In the genomic region with DNA sequence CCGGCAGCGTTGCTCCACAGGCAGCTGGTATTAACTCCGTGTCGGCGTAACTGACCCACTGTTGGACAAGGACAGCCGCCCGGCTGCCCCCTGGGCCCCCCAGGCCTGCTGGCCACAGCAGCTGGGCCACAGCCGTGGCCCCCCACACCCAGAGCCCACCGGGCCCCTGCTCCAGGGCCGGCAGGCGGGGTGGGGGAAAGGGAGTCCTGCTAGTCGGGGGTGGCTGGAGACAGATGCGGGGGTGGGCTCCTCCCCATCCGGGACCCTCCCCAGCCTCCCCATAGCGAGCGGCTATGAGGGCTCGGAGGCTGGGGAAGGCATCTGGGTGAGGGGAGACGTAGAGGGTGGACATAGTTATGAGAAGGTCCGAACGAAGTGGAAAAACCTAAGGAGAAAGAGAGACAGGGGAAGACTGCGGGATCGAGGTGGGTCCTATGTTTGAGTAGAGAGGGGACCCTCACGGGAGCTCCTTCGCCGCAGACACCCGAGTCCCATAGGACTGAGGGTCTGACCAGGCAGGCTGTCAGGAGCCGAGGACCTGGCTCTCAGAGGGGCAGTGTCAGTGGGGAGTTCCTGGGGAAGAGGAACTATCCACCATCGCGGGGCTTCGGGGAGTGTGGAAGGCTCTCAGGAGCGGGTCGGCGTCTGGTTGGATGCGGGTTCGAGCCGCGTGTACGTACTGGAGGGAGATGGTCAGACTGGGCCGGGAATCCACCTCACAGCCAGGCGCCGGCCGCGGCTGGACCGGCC, we compare ENCODE assay signal across 1 cellular context.
A peak's percentile ranks its signal among the peaks of the same experiment; 100 is the strongest.
TF ChIP-seq lines count a peak whose summit lies in the region.

No MANE protein-coding gene starts in this region.

TF ChIP-seq in K562, 482 proteins besides CTCF, POLR2A, EP300 and RAD21 (continues in another document):
- 0 out of 2 replicates have a peak, but pooled peaks have one; percentile 42 for TF ChIP-seq NR1H2 (CRISPR knock-in tag; IDR thresholded peaks at IDR 0.05)
- TF ChIP-seq L3MBTL2 (IDR thresholded peaks at IDR 0.05), result no peak
- TF ChIP-seq, protein P1, sequence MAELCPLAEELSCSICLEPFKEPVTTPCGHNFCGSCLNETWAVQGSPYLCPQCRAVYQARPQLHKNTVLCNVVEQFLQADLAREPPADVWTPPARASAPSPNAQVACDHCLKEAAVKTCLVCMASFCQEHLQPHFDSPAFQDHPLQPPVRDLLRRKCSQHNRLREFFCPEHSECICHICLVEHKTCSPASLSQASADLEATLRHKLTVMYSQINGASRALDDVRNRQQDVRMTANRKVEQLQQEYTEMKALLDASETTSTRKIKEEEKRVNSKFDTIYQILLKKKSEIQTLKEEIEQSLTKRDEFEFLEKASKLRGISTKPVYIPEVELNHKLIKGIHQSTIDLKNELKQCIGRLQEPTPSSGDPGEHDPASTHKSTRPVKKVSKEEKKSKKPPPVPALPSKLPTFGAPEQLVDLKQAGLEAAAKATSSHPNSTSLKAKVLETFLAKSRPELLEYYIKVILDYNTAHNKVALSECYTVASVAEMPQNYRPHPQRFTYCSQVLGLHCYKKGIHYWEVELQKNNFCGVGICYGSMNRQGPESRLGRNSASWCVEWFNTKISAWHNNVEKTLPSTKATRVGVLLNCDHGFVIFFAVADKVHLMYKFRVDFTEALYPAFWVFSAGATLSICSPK (IDR thresholded peaks at IDR 0.05; ENCODE audit: borderline replicate concordance), result peak; percentile 76; the same call in 1 of the 2 replicates
- TF ChIP-seq, protein P2, sequence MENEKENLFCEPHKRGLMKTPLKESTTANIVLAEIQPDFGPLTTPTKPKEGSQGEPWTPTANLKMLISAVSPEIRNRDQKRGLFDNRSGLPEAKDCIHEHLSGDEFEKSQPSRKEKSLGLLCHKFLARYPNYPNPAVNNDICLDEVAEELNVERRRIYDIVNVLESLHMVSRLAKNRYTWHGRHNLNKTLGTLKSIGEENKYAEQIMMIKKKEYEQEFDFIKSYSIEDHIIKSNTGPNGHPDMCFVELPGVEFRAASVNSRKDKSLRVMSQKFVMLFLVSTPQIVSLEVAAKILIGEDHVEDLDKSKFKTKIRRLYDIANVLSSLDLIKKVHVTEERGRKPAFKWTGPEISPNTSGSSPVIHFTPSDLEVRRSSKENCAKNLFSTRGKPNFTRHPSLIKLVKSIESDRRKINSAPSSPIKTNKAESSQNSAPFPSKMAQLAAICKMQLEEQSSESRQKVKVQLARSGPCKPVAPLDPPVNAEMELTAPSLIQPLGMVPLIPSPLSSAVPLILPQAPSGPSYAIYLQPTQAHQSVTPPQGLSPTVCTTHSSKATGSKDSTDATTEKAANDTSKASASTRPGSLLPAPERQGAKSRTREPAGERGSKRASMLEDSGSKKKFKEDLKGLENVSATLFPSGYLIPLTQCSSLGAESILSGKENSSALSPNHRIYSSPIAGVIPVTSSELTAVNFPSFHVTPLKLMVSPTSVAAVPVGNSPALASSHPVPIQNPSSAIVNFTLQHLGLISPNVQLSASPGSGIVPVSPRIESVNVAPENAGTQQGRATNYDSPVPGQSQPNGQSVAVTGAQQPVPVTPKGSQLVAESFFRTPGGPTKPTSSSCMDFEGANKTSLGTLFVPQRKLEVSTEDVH (IDR thresholded peaks at IDR 0.05; ENCODE audit: low read depth, partially characterized antibody), result peak; percentile 42
- TF ChIP-seq BRD4 (IDR thresholded peaks at IDR 0.05), result peak; percentile 61; the same call in 1 of the 2 replicates
- TF ChIP-seq ZNF408 (CRISPR knock-in tag; IDR thresholded peaks at IDR 0.05; ENCODE audit: low read depth), result 0 out of 2 replicates have a peak, but pooled peaks have one; percentile 5
- TF ChIP-seq TBP (optimal IDR thresholded peaks at IDR 0.05; ENCODE audit: low read depth, low read length), result peak; percentile 1
- TF ChIP-seq, protein P3, sequence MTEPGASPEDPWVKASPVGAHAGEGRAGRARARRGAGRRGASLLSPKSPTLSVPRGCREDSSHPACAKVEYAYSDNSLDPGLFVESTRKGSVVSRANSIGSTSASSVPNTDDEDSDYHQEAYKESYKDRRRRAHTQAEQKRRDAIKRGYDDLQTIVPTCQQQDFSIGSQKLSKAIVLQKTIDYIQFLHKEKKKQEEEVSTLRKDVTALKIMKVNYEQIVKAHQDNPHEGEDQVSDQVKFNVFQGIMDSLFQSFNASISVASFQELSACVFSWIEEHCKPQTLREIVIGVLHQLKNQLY (CRISPR knock-in tag; conservative IDR thresholded peaks at IDR 0.05), result peak in 1 of 2 experiments; percentile 37; a peak in 1 of 4 replicates
- no peak for TF ChIP-seq ZNF23 (CRISPR knock-in tag; IDR thresholded peaks at IDR 0.05)
- peak; percentile 96; the same call in 1 of the 2 replicates for TF ChIP-seq ZBTB7A (IDR thresholded peaks at IDR 0.05; ENCODE audit: borderline replicate concordance, control insufficient read depth, low read depth, low read length)
- TF ChIP-seq PHB (CRISPR knock-in tag; IDR thresholded peaks at IDR 0.05), result peak; percentile 81; the same call in 1 of the 2 replicates
- TF ChIP-seq TGIF2 (CRISPR knock-in tag; IDR thresholded peaks at IDR 0.05), result peak; percentile 93; the same call in 1 of the 2 replicates
- no peak for TF ChIP-seq SMARCC2 (IDR thresholded peaks at IDR 0.05; ENCODE audit: low read depth)
- peak in 1 of 2 experiments; percentile 13; a peak in 1 of 4 replicates for TF ChIP-seq SRF (CRISPR knock-in tag; IDR thresholded peaks at IDR 0.05)
- no peak for TF ChIP-seq NEUROD1 (IDR thresholded peaks at IDR 0.05; ENCODE audit: borderline replicate concordance, low read depth, low read length, partially characterized antibody)
- no peak for TF ChIP-seq CBX1 (IDR thresholded peaks at IDR 0.05; ENCODE audit: low read depth)
- no peak for TF ChIP-seq TCFL5 (CRISPR knock-in tag; conservative IDR thresholded peaks at IDR 0.05)
- no peak for TF ChIP-seq ZNF175 (CRISPR knock-in tag; IDR thresholded peaks at IDR 0.05; ENCODE audit: low read depth)
- peak; percentile 99 for TF ChIP-seq HDAC2 (IDR thresholded peaks at IDR 0.05)
- TF ChIP-seq GABPB1 (CRISPR knock-in tag; IDR thresholded peaks at IDR 0.05), result peak; percentile 22; the same call in 1 of the 2 replicates
- TF ChIP-seq, protein P4, sequence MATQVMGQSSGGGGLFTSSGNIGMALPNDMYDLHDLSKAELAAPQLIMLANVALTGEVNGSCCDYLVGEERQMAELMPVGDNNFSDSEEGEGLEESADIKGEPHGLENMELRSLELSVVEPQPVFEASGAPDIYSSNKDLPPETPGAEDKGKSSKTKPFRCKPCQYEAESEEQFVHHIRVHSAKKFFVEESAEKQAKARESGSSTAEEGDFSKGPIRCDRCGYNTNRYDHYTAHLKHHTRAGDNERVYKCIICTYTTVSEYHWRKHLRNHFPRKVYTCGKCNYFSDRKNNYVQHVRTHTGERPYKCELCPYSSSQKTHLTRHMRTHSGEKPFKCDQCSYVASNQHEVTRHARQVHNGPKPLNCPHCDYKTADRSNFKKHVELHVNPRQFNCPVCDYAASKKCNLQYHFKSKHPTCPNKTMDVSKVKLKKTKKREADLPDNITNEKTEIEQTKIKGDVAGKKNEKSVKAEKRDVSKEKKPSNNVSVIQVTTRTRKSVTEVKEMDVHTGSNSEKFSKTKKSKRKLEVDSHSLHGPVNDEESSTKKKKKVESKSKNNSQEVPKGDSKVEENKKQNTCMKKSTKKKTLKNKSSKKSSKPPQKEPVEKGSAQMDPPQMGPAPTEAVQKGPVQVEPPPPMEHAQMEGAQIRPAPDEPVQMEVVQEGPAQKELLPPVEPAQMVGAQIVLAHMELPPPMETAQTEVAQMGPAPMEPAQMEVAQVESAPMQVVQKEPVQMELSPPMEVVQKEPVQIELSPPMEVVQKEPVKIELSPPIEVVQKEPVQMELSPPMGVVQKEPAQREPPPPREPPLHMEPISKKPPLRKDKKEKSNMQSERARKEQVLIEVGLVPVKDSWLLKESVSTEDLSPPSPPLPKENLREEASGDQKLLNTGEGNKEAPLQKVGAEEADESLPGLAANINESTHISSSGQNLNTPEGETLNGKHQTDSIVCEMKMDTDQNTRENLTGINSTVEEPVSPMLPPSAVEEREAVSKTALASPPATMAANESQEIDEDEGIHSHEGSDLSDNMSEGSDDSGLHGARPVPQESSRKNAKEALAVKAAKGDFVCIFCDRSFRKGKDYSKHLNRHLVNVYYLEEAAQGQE (CRISPR knock-in tag; IDR thresholded peaks at IDR 0.05; ENCODE audit: low read depth), result 0 out of 2 replicates have a peak, but pooled peaks have one; percentile 33
- peak; percentile 41 for TF ChIP-seq NUFIP1 (IDR thresholded peaks at IDR 0.05; ENCODE audit: partially characterized antibody)
- TF ChIP-seq SIX5 (IDR thresholded peaks at IDR 0.05; ENCODE audit: borderline replicate concordance in 1 of 2, insufficient read depth in 1 of 2, low read depth in 1 of 2, low read length in 2 of 2), result no peak
- 0 out of 2 replicates have a peak, but pooled peaks have one; percentile 56 for TF ChIP-seq ZNF224 (CRISPR knock-in tag; IDR thresholded peaks at IDR 0.05)
- TF ChIP-seq ZNF324 (CRISPR knock-in tag; IDR thresholded peaks at IDR 0.05), result peak; percentile 48; the same call in 1 of the 2 replicates
- TF ChIP-seq, protein P5, sequence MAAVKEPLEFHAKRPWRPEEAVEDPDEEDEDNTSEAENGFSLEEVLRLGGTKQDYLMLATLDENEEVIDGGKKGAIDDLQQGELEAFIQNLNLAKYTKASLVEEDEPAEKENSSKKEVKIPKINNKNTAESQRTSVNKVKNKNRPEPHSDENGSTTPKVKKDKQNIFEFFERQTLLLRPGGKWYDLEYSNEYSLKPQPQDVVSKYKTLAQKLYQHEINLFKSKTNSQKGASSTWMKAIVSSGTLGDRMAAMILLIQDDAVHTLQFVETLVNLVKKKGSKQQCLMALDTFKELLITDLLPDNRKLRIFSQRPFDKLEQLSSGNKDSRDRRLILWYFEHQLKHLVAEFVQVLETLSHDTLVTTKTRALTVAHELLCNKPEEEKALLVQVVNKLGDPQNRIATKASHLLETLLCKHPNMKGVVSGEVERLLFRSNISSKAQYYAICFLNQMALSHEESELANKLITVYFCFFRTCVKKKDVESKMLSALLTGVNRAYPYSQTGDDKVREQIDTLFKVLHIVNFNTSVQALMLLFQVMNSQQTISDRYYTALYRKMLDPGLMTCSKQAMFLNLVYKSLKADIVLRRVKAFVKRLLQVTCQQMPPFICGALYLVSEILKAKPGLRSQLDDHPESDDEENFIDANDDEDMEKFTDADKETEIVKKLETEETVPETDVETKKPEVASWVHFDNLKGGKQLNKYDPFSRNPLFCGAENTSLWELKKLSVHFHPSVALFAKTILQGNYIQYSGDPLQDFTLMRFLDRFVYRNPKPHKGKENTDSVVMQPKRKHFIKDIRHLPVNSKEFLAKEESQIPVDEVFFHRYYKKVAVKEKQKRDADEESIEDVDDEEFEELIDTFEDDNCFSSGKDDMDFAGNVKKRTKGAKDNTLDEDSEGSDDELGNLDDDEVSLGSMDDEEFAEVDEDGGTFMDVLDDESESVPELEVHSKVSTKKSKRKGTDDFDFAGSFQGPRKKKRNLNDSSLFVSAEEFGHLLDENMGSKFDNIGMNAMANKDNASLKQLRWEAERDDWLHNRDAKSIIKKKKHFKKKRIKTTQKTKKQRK (IDR thresholded peaks at IDR 0.05; ENCODE audit: borderline replicate concordance, low read depth, low read length), result no peak
- TF ChIP-seq SOX6 (IDR thresholded peaks at IDR 0.05), result no peak
- TF ChIP-seq CBFA2T3 (IDR thresholded peaks at IDR 0.05), result no peak
- TF ChIP-seq BMI1 (IDR thresholded peaks at IDR 0.05; ENCODE audit: low read length), result no peak
- TF ChIP-seq CBFB (CRISPR knock-in tag; IDR thresholded peaks at IDR 0.05), result peak; percentile 58
- no peak for TF ChIP-seq HNRNPK (IDR thresholded peaks at IDR 0.05; ENCODE audit: low read depth, low read length, poor library complexity, severe bottlenecking)
- TF ChIP-seq BDP1 (IDR thresholded peaks at IDR 0.05; ENCODE audit: insufficient read depth, insufficient read length), result no peak
- TF ChIP-seq BRD9 (IDR thresholded peaks at IDR 0.05; ENCODE audit: low read depth, partially characterized antibody), result peak; percentile 79
- no peak for TF ChIP-seq MTA1 (IDR thresholded peaks at IDR 0.05; ENCODE audit: borderline replicate concordance)
- TF ChIP-seq TAF15 (IDR thresholded peaks at IDR 0.05; ENCODE audit: low read depth, low read length), result no peak
- TF ChIP-seq FOXK1 (CRISPR knock-in tag; IDR thresholded peaks at IDR 0.05; ENCODE audit: borderline replicate concordance), result peak; percentile 98
- TF ChIP-seq, protein P6, sequence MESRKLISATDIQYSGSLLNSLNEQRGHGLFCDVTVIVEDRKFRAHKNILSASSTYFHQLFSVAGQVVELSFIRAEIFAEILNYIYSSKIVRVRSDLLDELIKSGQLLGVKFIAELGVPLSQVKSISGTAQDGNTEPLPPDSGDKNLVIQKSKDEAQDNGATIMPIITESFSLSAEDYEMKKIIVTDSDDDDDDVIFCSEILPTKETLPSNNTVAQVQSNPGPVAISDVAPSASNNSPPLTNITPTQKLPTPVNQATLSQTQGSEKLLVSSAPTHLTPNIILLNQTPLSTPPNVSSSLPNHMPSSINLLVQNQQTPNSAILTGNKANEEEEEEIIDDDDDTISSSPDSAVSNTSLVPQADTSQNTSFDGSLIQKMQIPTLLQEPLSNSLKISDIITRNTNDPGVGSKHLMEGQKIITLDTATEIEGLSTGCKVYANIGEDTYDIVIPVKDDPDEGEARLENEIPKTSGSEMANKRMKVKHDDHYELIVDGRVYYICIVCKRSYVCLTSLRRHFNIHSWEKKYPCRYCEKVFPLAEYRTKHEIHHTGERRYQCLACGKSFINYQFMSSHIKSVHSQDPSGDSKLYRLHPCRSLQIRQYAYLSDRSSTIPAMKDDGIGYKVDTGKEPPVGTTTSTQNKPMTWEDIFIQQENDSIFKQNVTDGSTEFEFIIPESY (CRISPR knock-in tag; IDR thresholded peaks at IDR 0.05), result no peak
- TF ChIP-seq, protein P7, sequence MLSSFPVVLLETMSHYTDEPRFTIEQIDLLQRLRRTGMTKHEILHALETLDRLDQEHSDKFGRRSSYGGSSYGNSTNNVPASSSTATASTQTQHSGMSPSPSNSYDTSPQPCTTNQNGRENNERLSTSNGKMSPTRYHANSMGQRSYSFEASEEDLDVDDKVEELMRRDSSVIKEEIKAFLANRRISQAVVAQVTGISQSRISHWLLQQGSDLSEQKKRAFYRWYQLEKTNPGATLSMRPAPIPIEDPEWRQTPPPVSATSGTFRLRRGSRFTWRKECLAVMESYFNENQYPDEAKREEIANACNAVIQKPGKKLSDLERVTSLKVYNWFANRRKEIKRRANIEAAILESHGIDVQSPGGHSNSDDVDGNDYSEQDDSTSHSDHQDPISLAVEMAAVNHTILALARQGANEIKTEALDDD (IDR thresholded peaks at IDR 0.05), result no peak
- no peak for TF ChIP-seq ZNF583 (CRISPR knock-in tag; IDR thresholded peaks at IDR 0.05)
- no peak for TF ChIP-seq ZNF77 (CRISPR knock-in tag; IDR thresholded peaks at IDR 0.05)
- TF ChIP-seq, protein P8, sequence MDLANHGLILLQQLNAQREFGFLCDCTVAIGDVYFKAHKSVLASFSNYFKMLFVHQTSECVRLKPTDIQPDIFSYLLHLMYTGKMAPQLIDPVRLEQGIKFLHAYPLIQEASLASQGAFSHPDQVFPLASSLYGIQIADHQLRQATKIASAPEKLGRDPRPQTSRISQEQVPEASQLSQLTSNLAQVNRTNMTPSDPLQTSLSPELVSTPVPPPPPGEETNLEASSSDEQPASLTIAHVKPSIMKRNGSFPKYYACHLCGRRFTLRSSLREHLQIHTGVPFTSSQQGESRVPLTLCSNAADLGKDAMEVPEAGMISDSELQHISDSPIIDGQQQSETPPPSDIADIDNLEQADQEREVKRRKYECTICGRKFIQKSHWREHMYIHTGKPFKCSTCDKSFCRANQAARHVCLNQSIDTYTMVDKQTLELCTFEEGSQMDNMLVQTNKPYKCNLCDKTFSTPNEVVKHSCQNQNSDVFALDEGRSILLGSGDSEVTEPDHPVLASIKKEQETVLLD (IDR thresholded peaks at IDR 0.05), result no peak
